In genomic region chr20:2654384-2654822, GRCh38 we compare ENCODE assay signal across 9 cellular contexts. TPM values are rescaled to one million over a fixed set of nuclear protein-coding genes. Genes with fewer than 3 reads are reported as not detected.
DNase-seq lines count a peak whose midpoint lies in the region; ATAC-seq and TF ChIP-seq lines count a peak whose summit lies in the region.
"Had no signal": no experiment of that assay in that cellular context is flagged by ENCODE, and none has a peak within 500 bp of the region (broad histone marks: within the 10 kb centered on the region; RNA-seq: fewer than 3 reads in every experiment).

No MANE protein-coding gene starts in this region.

- H3K9me3 Mint-ChIP-seq in effector memory CD8-positive, alpha-beta T cell: no peaks in the 10 kb centered on the region

- 0 out of 2 replicates have a peak, but pooled peaks cover 2% of the 10 kb centered on the region for H4K20me1 ChIP-seq in OCI-LY1 (ENCODE audit: insufficient read depth, low read length)

- H2AFZ ChIP-seq in OCI-LY1 (ENCODE audit: low read length) (no peak overlapping the region), neuronal stem cell (ENCODE audit: low read length) (no peak overlapping the region)

- no peak overlapping the region for H2BK120ac ChIP-seq in neuronal stem cell (ENCODE audit: low read depth, low read length)

- H3K9ac ChIP-seq in OCI-LY1 (ENCODE audit: low read length) (peak overlapping the region; percentile 89), neuronal stem cell (ENCODE audit: low read depth, low read length, poor library complexity) (no peak overlapping the region)

- H3K18ac ChIP-seq in neuronal stem cell (ENCODE audit: low read length): no peak overlapping the region

- H3K27me3 ChIP-seq in OCI-LY1 (ENCODE audit: insufficient read depth, low read length) (no peaks in the 10 kb centered on the region), neuronal stem cell (ENCODE audit: control insufficient read depth in 3 of 3, insufficient read depth in 3 of 3, low read depth in 1 of 3, low read length in 3 of 3) (no peaks in the 10 kb centered on the region)

- H3K79me2 ChIP-seq in OCI-LY1 (ENCODE audit: insufficient read depth, low read length): peaks cover 25% of the 10 kb centered on the region

- no peak overlapping the region for H3K4ac ChIP-seq in neuronal stem cell (ENCODE audit: low read length)

- H3K27ac ChIP-seq in OCI-LY1 (ENCODE audit: low read depth, low read length, poor library complexity, severe bottlenecking) (peak overlapping the region; percentile 78), neuronal stem cell (replicated peaks; ENCODE audit: low read length) (no peak overlapping the region)

- H3K14ac ChIP-seq in neuronal stem cell (ENCODE audit: low read length): peak overlapping the region; percentile 11

- H2BK15ac ChIP-seq in neuronal stem cell (ENCODE audit: low read length): no peak overlapping the region

- H3K9me2 ChIP-seq in OCI-LY1 (ENCODE audit: low read depth, low read length): no peaks in the 10 kb centered on the region

- peaks cover 34% of the 10 kb centered on the region for H3K4me1 ChIP-seq in OCI-LY1 (ENCODE audit: insufficient read depth, low read length, severe bottlenecking)
- peaks cover 7 to 17% of the 10 kb centered on the region in 2 donors for H3K4me1 ChIP-seq in neuronal stem cell (ENCODE audit: control insufficient read depth in 2 of 2, insufficient read depth in 1 of 2, low read depth in 1 of 2, low read length in 2 of 2)

- peak overlapping the region; percentile 83 to 89 for H3K27ac Mint-ChIP-seq in effector memory CD8-positive, alpha-beta T cell

- peak overlapping the region; percentile 95 for H3K4me3 Mint-ChIP-seq in effector memory CD8-positive, alpha-beta T cell

- no peak overlapping the region for H3K23ac ChIP-seq in neuronal stem cell (ENCODE audit: low read depth, low read length, poor library complexity)

- H4K8ac ChIP-seq in neuronal stem cell (ENCODE audit: low read depth, low read length): no peak overlapping the region

- no peaks in the 10 kb centered on the region for H3K9me3 ChIP-seq in OCI-LY1 (ENCODE audit: low read length)
- no peaks in the 10 kb centered on the region for H3K9me3 ChIP-seq in neuronal stem cell (replicated peaks in 1 of 2; ENCODE audit: control insufficient read depth in 2 of 2, insufficient read depth in 1 of 2, low read depth in 1 of 2, low read length in 2 of 2)

- no peaks in the 10 kb centered on the region for H3K27me3 Mint-ChIP-seq in effector memory CD8-positive, alpha-beta T cell

- WGBS in neuronal stem cell (ENCODE audit: extremely low coverage in 2 of 2, insufficient read length in 2 of 2, insufficient replicate concordance in 1 of 2), 2 donors: no CpG with 5 or more reads among the region's 9 CpGs

- H3K4me1 Mint-ChIP-seq in effector memory CD8-positive, alpha-beta T cell (ENCODE audit: low read depth in 2 of 2): peaks cover 17 to 33% of the 10 kb centered on the region in 2 donors

- H2BK12ac ChIP-seq in neuronal stem cell (ENCODE audit: low read length): no peak overlapping the region

- H2AK5ac ChIP-seq in neuronal stem cell (ENCODE audit: low read depth, low read length): no peak overlapping the region

- peaks cover 65% of the 10 kb centered on the region for H3K36me3 ChIP-seq in OCI-LY1 (ENCODE audit: insufficient read depth, low read length)
- peaks cover 49 to 64% of the 10 kb centered on the region in 2 donors for H3K36me3 ChIP-seq in neuronal stem cell (replicated peaks in 1 of 2; ENCODE audit: control insufficient read depth in 2 of 2, insufficient read depth in 2 of 2, low read length in 2 of 2)

- H3K79me1 ChIP-seq in neuronal stem cell (ENCODE audit: low read depth, low read length): peaks cover 12% of the 10 kb centered on the region

- no peak for TF ChIP-seq CTCF in GM12875 (IDR thresholded peaks at IDR 0.05; ENCODE audit: borderline replicate concordance, insufficient read depth, low read depth, low read length)
- TF ChIP-seq CTCF in OCI-LY1 (IDR thresholded peaks at IDR 0.05; ENCODE audit: low read length): no peak

- peaks cover 76% of the 10 kb centered on the region for H3K36me3 Mint-ChIP-seq in effector memory CD8-positive, alpha-beta T cell (ENCODE audit: insufficient read depth)

- H4K91ac ChIP-seq in neuronal stem cell (ENCODE audit: low read depth, low read length, poor library complexity): no peak overlapping the region

- peaks cover 7% of the 10 kb centered on the region; the same call in 1 of the 2 replicates for H3F3A ChIP-seq in OCI-LY1 (ENCODE audit: insufficient read depth, low read length)

- H3K4me2 ChIP-seq in OCI-LY1 (ENCODE audit: low read length): peak overlapping the region; percentile 97
- H3K4me2 ChIP-seq in neuronal stem cell (ENCODE audit: insufficient read depth, low read length, poor library complexity, severe bottlenecking): no peak overlapping the region

- H2BK5ac ChIP-seq in neuronal stem cell (ENCODE audit: low read length): peak overlapping the region; percentile 30

- peak overlapping the region; percentile 90 for H3K4me3 ChIP-seq in GM12875 (ENCODE audit: low read depth, low read length)
- H3K4me3 ChIP-seq in OCI-LY1 (ENCODE audit: low read depth, low read length, poor library complexity, severe bottlenecking): peak overlapping the region; percentile 100
- H3K4me3 ChIP-seq in neuronal stem cell (ENCODE audit: low read length in 2 of 2): peak overlapping the region; percentile 0 to 99

- no peak for ATAC-seq in effector memory CD8-positive, alpha-beta T cell (replicated peaks)
- no peak for ATAC-seq in HG03571 (IDR thresholded peaks at IDR 0.05; ENCODE audit: unreplicated experiment)

- no peak for DNase-seq in effector memory CD8-positive, alpha-beta T cell
- no peak for DNase-seq in neuronal stem cell (ENCODE audit: low spot score)
- DNase-seq in NK-92 (lab: John Stamatoyannopoulos, UW; ENCODE audit: unreplicated experiment): no peak
- no peak for DNase-seq in GM19238 (ENCODE audit: insufficient read length, low spot score)
- no peak for DNase-seq in NCI-H1930 (lab: John Stamatoyannopoulos, UW)
- DNase-seq: aorta had no signal

RNA-seq across cellular contexts. Expression of gene NOP56, which starts 2.0 kb away (rescaled TPM):
- polyA plus RNA-seq in neuronal stem cell (2013, experiment 1 of 2): 194 TPM
- polyA plus RNA-seq in neuronal stem cell (2013, experiment 2 of 2): 188 TPM

RNA-seq across cellular contexts. Expression of gene IDH3B, which starts 9.6 kb away (rescaled TPM):
- polyA plus RNA-seq in neuronal stem cell (2013, experiment 1 of 2): 44.0 TPM
- polyA plus RNA-seq in neuronal stem cell (2013, experiment 2 of 2): 43.1 TPM

RNA-seq across cellular contexts. Expression of gene EBF4, which starts 38.2 kb away (rescaled TPM):
- polyA plus RNA-seq in neuronal stem cell (2013, experiment 1 of 2): 19.6 TPM
- 17.3 TPM for polyA plus RNA-seq in neuronal stem cell (2013, experiment 2 of 2)

Comparison
In these comparisons a context has a peak if more than half of its experiments do, and no peak if none do; other contexts are left out.
1. H3K4me3 ChIP-seq: peak in every context shown above with its lines; median percentile 100 in OCI-LY1; 90 in GM12875; 50 in neuronal stem cell.